1 cellular context compared by ENCODE assay signal in genomic region chr2:220446106-220446712, GRCh38.
TF ChIP-seq lines count a peak whose summit lies in the region.

No MANE protein-coding gene starts in this region.

TF ChIP-seq in IMR-90, 13 proteins besides CTCF, POLR2A, EP300 and RAD21:
- TF ChIP-seq RCOR1 (IDR thresholded peaks at IDR 0.05; ENCODE audit: insufficient replicate concordance, low read length), result no peak
- TF ChIP-seq NFE2L2 (IDR thresholded peaks at IDR 0.05; ENCODE audit: low read depth, low read length), result no peak
- TF ChIP-seq MAFK (IDR thresholded peaks at IDR 0.05; ENCODE audit: low read depth, low read length), result no peak
